Comparison of ENCODE assay signal across 14 cellular contexts in the genomic region with DNA sequence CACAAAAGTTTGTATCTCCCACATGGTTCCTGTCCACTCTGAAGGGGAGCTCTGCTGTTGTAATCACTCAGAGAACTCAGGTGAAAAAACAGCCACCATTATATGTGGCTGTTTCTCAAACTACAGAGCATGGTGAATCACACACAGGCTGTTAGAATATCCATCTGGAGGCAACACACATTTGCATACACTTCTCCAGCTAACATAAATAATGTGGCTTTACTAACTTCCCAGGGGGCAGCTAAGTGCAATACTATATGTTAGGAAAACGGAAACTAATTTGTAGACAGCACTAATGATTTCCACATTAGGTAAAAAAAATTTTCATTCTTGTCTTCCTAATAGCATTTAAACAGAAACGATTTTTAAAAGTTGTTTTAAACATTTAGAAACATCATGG. TPM values are rescaled to one million over a fixed set of nuclear protein-coding genes. Genes with fewer than 3 reads are reported as not detected.
"Had no signal": no experiment of that assay in that cellular context is flagged by ENCODE, and none has a peak within 500 bp of the region (broad histone marks: within the 10 kb centered on the region; RNA-seq: fewer than 3 reads in every experiment).

No MANE protein-coding gene starts in this region.

- H3K36me3 ChIP-seq: neutrophil had no signal

- ATAC-seq: activated CD4-positive, CD25-positive, alpha-beta regulatory T cell treated with anti-CD3 and anti-CD28 coated beads, Interleukin-2, amount 50 U/mL, for 24 hours; left cardiac atrium; naive thymus-derived CD8-positive, alpha-beta T cell; right cardiac atrium had no signal

- H3K27ac Mint-ChIP-seq: activated naive CD4-positive, alpha-beta T cell treated with anti-CD3 and anti-CD28 coated beads, Interleukin-2, amount 50 U/mL, for 24 hours; activated T-cell treated with anti-CD3 and anti-CD28 coated beads, Interleukin-2, amount 50 U/mL, for 24 hours; immature natural killer cell; naive thymus-derived CD8-positive, alpha-beta T cell; T-helper 2 cell treated with Interferon-gamma antibody and Interleukin-4, amounts not matched to agents 5 μg/mL and 100 μg/mL, for 36 hours had no signal

- H3K9me3 ChIP-seq: neutrophil had no signal

- H3K4me3 Mint-ChIP-seq: activated naive CD4-positive, alpha-beta T cell treated with anti-CD3 and anti-CD28 coated beads, Interleukin-2, amount 50 U/mL, for 24 hours; activated T-cell treated with anti-CD3 and anti-CD28 coated beads, Interleukin-2, amount 50 U/mL, for 24 hours; immature natural killer cell; naive thymus-derived CD8-positive, alpha-beta T cell; T-helper 2 cell treated with Interferon-gamma antibody and Interleukin-4, amounts not matched to agents 5 μg/mL and 100 μg/mL, for 36 hours had no signal

- H3K36me3 Mint-ChIP-seq: activated naive CD4-positive, alpha-beta T cell treated with anti-CD3 and anti-CD28 coated beads, Interleukin-2, amount 50 U/mL, for 24 hours; immature natural killer cell had no signal

- H3K4me1 Mint-ChIP-seq: activated naive CD4-positive, alpha-beta T cell treated with anti-CD3 and anti-CD28 coated beads, Interleukin-2, amount 50 U/mL, for 24 hours; immature natural killer cell had no signal

- DNase-seq: activated effector memory CD4-positive, alpha-beta T cell treated with Interleukin-2 at 50 U/mL for 16 hours; activated T-cell treated with anti-CD3 and anti-CD28 coated beads, Interleukin-2, amount 50 U/mL, for 24 hours; amniotic stem cell; immature natural killer cell; left cardiac atrium; naive thymus-derived CD8-positive, alpha-beta T cell; posterior cingulate gyrus; right cardiac atrium; small intestine had no signal

- H3K4me3 ChIP-seq: lung had no signal

- H3K27ac ChIP-seq: neutrophil had no signal

RNA-seq across cellular contexts. Expression of gene PTGFR, which starts 49.3 kb away (rescaled TPM):
- total RNA-seq: naive thymus-derived CD8-positive, alpha-beta T cell had no signal
